In genomic region chr6:119259027-119259426, GRCh38 we compare ENCODE assay signal across 15 cellular contexts.
DNase-seq lines count a peak whose midpoint lies in the region; ATAC-seq, FAIRE-seq and TF ChIP-seq lines count a peak whose summit lies in the region.
"Had no signal": no experiment of that assay in that cellular context is flagged by ENCODE, and none has a peak within 500 bp of the region (broad histone marks: within the 10 kb centered on the region; RNA-seq: fewer than 3 reads in every experiment).

No MANE protein-coding gene starts in this region.

- peak; percentile 73 for ATAC-seq in GM21390 (IDR thresholded peaks at IDR 0.05; ENCODE audit: unreplicated experiment)
- ATAC-seq in GM21528 (IDR thresholded peaks at IDR 0.05; ENCODE audit: low FRiP score, unreplicated experiment), result no peak
- ATAC-seq in left ventricle myocardium superior, result no peak
- ATAC-seq: activated naive CD8-positive, alpha-beta T cell treated with anti-CD3 and anti-CD28 coated beads, Interleukin-2, amount 50 U/mL, for 24 hours had no signal

- peak; percentile 38 for FAIRE-seq in GM12892 (lab: Jason Lieb, UNC)
- FAIRE-seq: RCC 7860 had no signal

- POLR2A ChIA-PET in RWPE1 (lab: Yijun Ruan, JAX; ENCODE audit: low non-redundant PET), result no interaction called here

- DNase-seq in GM12892 (ENCODE audit: insufficient read length) (no peak), LoVo (ENCODE audit: low spot score) (peak; percentile 55), kidney tubule cell (ENCODE audit: low spot score) (peak; percentile 50), RWPE1 (ENCODE audit: low spot score) (no peak), DMS153 treated with DMSO at 0.1 percent for 48 hours (lab: John Stamatoyannopoulos, UW; ENCODE audit: unreplicated experiment) (no peak), left ventricle myocardium superior (no peak)
- DNase-seq: activated naive CD8-positive, alpha-beta T cell treated with anti-CD3 and anti-CD28 coated beads, Interleukin-2, amount 50 U/mL, for 24 hours; activated T-cell treated with anti-CD3 and anti-CD28 coated beads, Interleukin-2, amount 50 U/mL, for 1 hour; glutamatergic neuron; NCI-H187 treated with DMSO at 0.1 percent for 48 hours; NCI-H524 had no signal

- TF ChIP-seq CTCF in RWPE1 (conservative IDR thresholded peaks at IDR 0.05; ENCODE audit: low read depth), result no peak

- intact Hi-C loops in left ventricle myocardium superior (cut with micrococcal nuclease), result no loop called here

- TF ChIP-seq POLR2A in GM12892 (IDR thresholded peaks at IDR 0.05; ENCODE audit: low read depth, low read length), result no peak

- no peak overlapping the region for H3K27ac ChIP-seq in RWPE1
- H3K27ac ChIP-seq: prostate gland had no signal

- CTCF ChIA-PET in RWPE1 (lab: Yijun Ruan, JAX), result no interaction called here

Comparison
In these comparisons a context has a peak if more than half of its experiments do, and no peak if none do; other contexts are left out.
1. DNase-seq: peak in LoVo (single experiment) and kidney tubule cell (single experiment); none in GM12892 (single experiment), RWPE1 (single experiment), DMS153 treated with DMSO at 0.1 percent for 48 hours (single experiment) and left ventricle myocardium superior (single experiment).